1 cellular context compared by ENCODE assay signal in the genomic region with DNA sequence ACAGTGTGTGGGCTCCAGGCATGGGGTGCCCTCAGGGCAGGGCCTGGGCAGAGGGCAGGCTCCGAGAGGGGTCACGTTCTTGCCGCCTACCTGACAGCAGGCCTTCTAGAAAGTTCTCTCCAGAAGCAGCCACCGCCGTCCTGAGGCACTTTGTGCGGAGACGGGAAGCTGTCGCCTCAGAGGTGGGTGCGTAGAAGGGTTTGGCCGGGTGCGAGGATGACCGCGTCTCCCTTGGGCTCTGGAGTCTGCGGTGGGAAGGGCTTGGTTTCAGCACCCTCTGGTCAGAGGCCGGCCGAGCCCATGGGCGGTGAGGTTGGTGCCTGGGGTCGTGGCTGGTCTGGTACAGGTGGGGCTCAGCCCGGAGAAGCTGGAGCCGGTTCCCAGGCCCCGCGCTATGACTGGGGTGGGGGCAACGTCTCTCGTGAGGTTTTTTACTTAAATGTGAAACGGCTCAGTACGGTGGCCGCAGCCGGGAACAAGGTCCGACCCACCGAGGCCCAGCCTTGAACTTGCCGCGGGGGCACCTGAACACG.
TF ChIP-seq lines count a peak whose summit lies in the region.

No MANE protein-coding gene starts in this region.

TF ChIP-seq in HCT116, 20 proteins besides CTCF, POLR2A, EP300 and RAD21 (continued from another document):
- TF ChIP-seq ELF1 (IDR thresholded peaks at IDR 0.05; ENCODE audit: borderline replicate concordance, low read depth) (no peak), ZFX (IDR thresholded peaks at IDR 0.05) (no peak), SIN3A (IDR thresholded peaks at IDR 0.05; ENCODE audit: low read depth) (no peak)
- TF ChIP-seq, protein P1, sequence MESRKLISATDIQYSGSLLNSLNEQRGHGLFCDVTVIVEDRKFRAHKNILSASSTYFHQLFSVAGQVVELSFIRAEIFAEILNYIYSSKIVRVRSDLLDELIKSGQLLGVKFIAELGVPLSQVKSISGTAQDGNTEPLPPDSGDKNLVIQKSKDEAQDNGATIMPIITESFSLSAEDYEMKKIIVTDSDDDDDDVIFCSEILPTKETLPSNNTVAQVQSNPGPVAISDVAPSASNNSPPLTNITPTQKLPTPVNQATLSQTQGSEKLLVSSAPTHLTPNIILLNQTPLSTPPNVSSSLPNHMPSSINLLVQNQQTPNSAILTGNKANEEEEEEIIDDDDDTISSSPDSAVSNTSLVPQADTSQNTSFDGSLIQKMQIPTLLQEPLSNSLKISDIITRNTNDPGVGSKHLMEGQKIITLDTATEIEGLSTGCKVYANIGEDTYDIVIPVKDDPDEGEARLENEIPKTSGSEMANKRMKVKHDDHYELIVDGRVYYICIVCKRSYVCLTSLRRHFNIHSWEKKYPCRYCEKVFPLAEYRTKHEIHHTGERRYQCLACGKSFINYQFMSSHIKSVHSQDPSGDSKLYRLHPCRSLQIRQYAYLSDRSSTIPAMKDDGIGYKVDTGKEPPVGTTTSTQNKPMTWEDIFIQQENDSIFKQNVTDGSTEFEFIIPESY (IDR thresholded peaks at IDR 0.05; ENCODE audit: extremely low read depth, insufficient replicate concordance, low read length): no peak
- TF ChIP-seq, protein P2, sequence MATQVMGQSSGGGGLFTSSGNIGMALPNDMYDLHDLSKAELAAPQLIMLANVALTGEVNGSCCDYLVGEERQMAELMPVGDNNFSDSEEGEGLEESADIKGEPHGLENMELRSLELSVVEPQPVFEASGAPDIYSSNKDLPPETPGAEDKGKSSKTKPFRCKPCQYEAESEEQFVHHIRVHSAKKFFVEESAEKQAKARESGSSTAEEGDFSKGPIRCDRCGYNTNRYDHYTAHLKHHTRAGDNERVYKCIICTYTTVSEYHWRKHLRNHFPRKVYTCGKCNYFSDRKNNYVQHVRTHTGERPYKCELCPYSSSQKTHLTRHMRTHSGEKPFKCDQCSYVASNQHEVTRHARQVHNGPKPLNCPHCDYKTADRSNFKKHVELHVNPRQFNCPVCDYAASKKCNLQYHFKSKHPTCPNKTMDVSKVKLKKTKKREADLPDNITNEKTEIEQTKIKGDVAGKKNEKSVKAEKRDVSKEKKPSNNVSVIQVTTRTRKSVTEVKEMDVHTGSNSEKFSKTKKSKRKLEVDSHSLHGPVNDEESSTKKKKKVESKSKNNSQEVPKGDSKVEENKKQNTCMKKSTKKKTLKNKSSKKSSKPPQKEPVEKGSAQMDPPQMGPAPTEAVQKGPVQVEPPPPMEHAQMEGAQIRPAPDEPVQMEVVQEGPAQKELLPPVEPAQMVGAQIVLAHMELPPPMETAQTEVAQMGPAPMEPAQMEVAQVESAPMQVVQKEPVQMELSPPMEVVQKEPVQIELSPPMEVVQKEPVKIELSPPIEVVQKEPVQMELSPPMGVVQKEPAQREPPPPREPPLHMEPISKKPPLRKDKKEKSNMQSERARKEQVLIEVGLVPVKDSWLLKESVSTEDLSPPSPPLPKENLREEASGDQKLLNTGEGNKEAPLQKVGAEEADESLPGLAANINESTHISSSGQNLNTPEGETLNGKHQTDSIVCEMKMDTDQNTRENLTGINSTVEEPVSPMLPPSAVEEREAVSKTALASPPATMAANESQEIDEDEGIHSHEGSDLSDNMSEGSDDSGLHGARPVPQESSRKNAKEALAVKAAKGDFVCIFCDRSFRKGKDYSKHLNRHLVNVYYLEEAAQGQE (IDR thresholded peaks at IDR 0.05; ENCODE audit: low read depth): no peak
